Comparison of ENCODE assay signal across 22 cellular contexts in the genomic region with DNA sequence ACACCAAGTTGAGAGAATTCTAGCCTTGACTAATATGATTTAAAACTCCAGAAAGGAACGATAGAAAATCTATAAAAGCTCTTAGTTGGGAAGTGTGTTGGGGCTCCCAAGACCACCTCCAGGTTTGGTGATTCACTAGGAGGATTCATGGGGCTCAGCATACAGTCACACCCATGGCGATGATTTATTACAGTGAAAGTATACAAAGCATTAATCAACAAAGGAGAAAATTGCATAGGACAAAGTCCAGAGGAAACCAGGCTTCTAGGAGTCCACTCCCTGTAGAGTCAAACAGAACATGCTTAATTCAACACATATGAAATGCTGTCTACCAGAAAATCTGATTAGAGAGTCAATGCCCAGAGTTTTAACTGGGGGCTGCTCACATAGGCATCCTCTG. TPM values are rescaled to one million over a fixed set of nuclear protein-coding genes. Genes with fewer than 3 reads are reported as not detected.
DNase-seq lines count a peak whose midpoint lies in the region; FAIRE-seq and TF ChIP-seq lines count a peak whose summit lies in the region.
"Had no signal": no experiment of that assay in that cellular context is flagged by ENCODE, and none has a peak within 500 bp of the region (broad histone marks: within the 10 kb centered on the region; RNA-seq: fewer than 3 reads in every experiment).

No MANE protein-coding gene starts in this region.

- H3K9me3 ChIP-seq in breast epithelium (no peaks in the 10 kb centered on the region), mucosa of rectum (ENCODE audit: control insufficient read depth in 2 of 2, low read length in 2 of 2) (no peaks in the 10 kb centered on the region)

- no peaks in the 10 kb centered on the region for H3K36me3 ChIP-seq in breast epithelium
- peaks cover 0 to 6% of the 10 kb centered on the region in 2 donors for H3K36me3 ChIP-seq in mucosa of rectum (ENCODE audit: control insufficient read depth in 2 of 2, insufficient read depth in 2 of 2, low read length in 2 of 2)

- TF ChIP-seq POLR2A in breast epithelium (IDR thresholded peaks at IDR 0.05) = no peak

- H3K4me3 Mint-ChIP-seq in MCF 10A (ENCODE audit: unreplicated experiment) (no peak overlapping the region), type B pancreatic cell (peak overlapping the region; percentile 25)
- H3K4me3 Mint-ChIP-seq: B cell had no signal

- H3K27ac Mint-ChIP-seq in MCF 10A (ENCODE audit: low read depth, unreplicated experiment) = peak overlapping the region; percentile 27
- H3K27ac Mint-ChIP-seq in type B pancreatic cell = peak overlapping the region; percentile 41
- H3K27ac Mint-ChIP-seq: B cell; CD4-positive, CD25-positive, alpha-beta regulatory T cell had no signal

- CTCF ChIA-PET in MCF 10A (lab: Yijun Ruan, JAX) = interaction anchor here (0.8 to 0.9 kb wide), 2 partner anchors 94 to 182 kb away, joined by 3 read pairs; partner anchors contain the start of gene MEAF6

- no TSS peak for BruUV-seq in MCF 10A (replicated peaks; lab: Mats Ljungman, UMichigan)

- H3K4me1 Mint-ChIP-seq in MCF 10A (ENCODE audit: insufficient read depth, unreplicated experiment) = peaks cover 6% of the 10 kb centered on the region
- H3K4me1 Mint-ChIP-seq in type B pancreatic cell (ENCODE audit: unreplicated experiment) = no peaks in the 10 kb centered on the region

- H3K4me3 ChIP-seq in breast epithelium (no peak overlapping the region), mucosa of rectum (ENCODE audit: low read length in 2 of 2) (peak overlapping the region; percentile 48 to 62)

- H3K27me3 Mint-ChIP-seq in MCF 10A (ENCODE audit: insufficient read depth, unreplicated experiment) (no peaks in the 10 kb centered on the region), type B pancreatic cell (no peaks in the 10 kb centered on the region)
- H3K27me3 Mint-ChIP-seq: B cell; CD4-positive, CD25-positive, alpha-beta regulatory T cell had no signal

- peaks cover 0 to 6% of the 10 kb centered on the region in 2 donors for H3K4me1 ChIP-seq in breast epithelium
- H3K4me1 ChIP-seq in mucosa of rectum (ENCODE audit: control insufficient read depth in 2 of 2, insufficient read depth in 2 of 2, low read length in 2 of 2) = peaks cover 16 to 21% of the 10 kb centered on the region in 2 donors

- no peak for FAIRE-seq in GM19239 (lab: Jason Lieb, UNC)
- FAIRE-seq: A204.1 had no signal

- intact Hi-C loops in MCF 10A (cut with micrococcal nuclease) (no loop called here), breast epithelium (cut with DNase I; ENCODE audit: low total_unique reads) (no loop called here)

- H3K27me3 ChIP-seq in breast epithelium = no peaks in the 10 kb centered on the region
- H3K27me3 ChIP-seq in mucosa of rectum (ENCODE audit: control insufficient read depth in 2 of 2, insufficient read depth in 2 of 2, low read length in 2 of 2) = no peaks in the 10 kb centered on the region

- DNase-seq in MCF 10A (ENCODE audit: unreplicated experiment) (no peak), breast epithelium (ENCODE audit: low spot score in 2 of 2) (no peak), SW480 (ENCODE audit: low spot score) (peak; percentile 33), type B pancreatic cell (ENCODE audit: extremely low spot score, unreplicated experiment) (no peak), GM19239 (ENCODE audit: insufficient read length, low spot score) (no peak), NCI-H2081 treated with DMSO at 0.1 percent for 48 hours (lab: John Stamatoyannopoulos, UW) (no peak), NCI-H345 (lab: John Stamatoyannopoulos, UW) (no peak)
- DNase-seq: CD4-positive, CD25-positive, alpha-beta regulatory T cell; EL; GF-D8; GOT3; HCEC 1CT; NCI-H1417 treated with DMSO at 0.1 percent for 48 hours; NCI-H2029; NCI-H446; NCI-H748 treated with DMSO at 0.1 percent for 48 hours; NK-92 treated with Interleukin-12 subunit alpha and Interleukin-12 subunit beta, amount 100 ng/mL, for 24 hours had no signal

- POLR2A ChIA-PET in MCF 10A (lab: Yijun Ruan, JAX) = no interaction called here

- H3K36me3 Mint-ChIP-seq in MCF 10A (ENCODE audit: insufficient read depth, unreplicated experiment) = peaks cover 30% of the 10 kb centered on the region
- peaks cover 12% of the 10 kb centered on the region for H3K36me3 Mint-ChIP-seq in type B pancreatic cell
- H3K36me3 Mint-ChIP-seq: CD4-positive, CD25-positive, alpha-beta regulatory T cell had no signal

- H3K27ac ChIP-seq in breast epithelium = no peak overlapping the region
- peak overlapping the region; percentile 83 to 86 for H3K27ac ChIP-seq in mucosa of rectum (ENCODE audit: low read depth in 2 of 2, low read length in 2 of 2)
- H3K27ac ChIP-seq: HL-60, KMS-11 had no signal

- H3K9ac ChIP-seq in mucosa of rectum (ENCODE audit: low read depth in 1 of 2, low read length in 2 of 2) = no peak overlapping the region
- H3K9ac ChIP-seq: KMS-11 had no signal

- no peaks in the 10 kb centered on the region for H3K9me3 Mint-ChIP-seq in MCF 10A (ENCODE audit: unreplicated experiment)
- no peaks in the 10 kb centered on the region for H3K9me3 Mint-ChIP-seq in type B pancreatic cell
- H3K9me3 Mint-ChIP-seq: CD4-positive, CD25-positive, alpha-beta regulatory T cell had no signal

- no peak for TF ChIP-seq CTCF in MCF 10A (IDR thresholded peaks at IDR 0.05; ENCODE audit: unreplicated experiment)
- no peak for TF ChIP-seq CTCF in breast epithelium (IDR thresholded peaks at IDR 0.05)
- TF ChIP-seq CTCF in type B pancreatic cell (conservative IDR thresholded peaks at IDR 0.05) = no peak

RNA-seq across cellular contexts. Expression of gene CDCA8, which starts 4.8 kb away (rescaled TPM):
- total RNA-seq in MCF 10A (2022) (17.3 and 21.8 TPM in 2 replicates), breast epithelium (1 to 10 TPM in 2 of 3 donors, under 1 TPM in 1; 0.15 to 1.4 (median 1.3) TPM), type B pancreatic cell (ENCODE audit: low replicate concordance) (13.3 and 35.1 TPM in 2 replicates)

Comparison
In these comparisons a context has a peak if more than half of its experiments do, and no peak if none do; other contexts are left out.
1. H3K27ac ChIP-seq: peak in mucosa of rectum (2 of 2); none in breast epithelium (0 of 2).
2. H3K4me3 ChIP-seq: peak in mucosa of rectum (2 of 2); none in breast epithelium (0 of 3).